ENCODE assay signal across 29 cellular contexts in genomic region chr1:44401256-44402228, GRCh38.
"Had no signal": no experiment of that assay in that cellular context is flagged by ENCODE, and none has a peak within 500 bp of the region (broad histone marks: within the 10 kb centered on the region; RNA-seq: fewer than 3 reads in every experiment).

No MANE protein-coding gene starts in this region.

- H3K9me3 ChIP-seq: heart right ventricle, lower lobe of right lung, neutrophil, psoas muscle, right atrium auricular region, suprapubic skin, thoracic aorta, uterus had no signal

- H3K27ac ChIP-seq: heart right ventricle, hepatocyte, lower lobe of right lung, neural progenitor cell, neutrophil, psoas muscle, right atrium auricular region, skin epidermis, suprapubic skin, thoracic aorta, tibial nerve, uterus had no signal

- H3K36me3 Mint-ChIP-seq: mesothelial cell of epicardium; natural killer cell; neural progenitor cell; stimulated activated naive B cell treated with anti-CD40 and anti-IgM and Interleukin-4, amounts not matched to agents 10 μg/mL and 1 μg/mL and 100 μg/mL, for 72 hours; type B pancreatic cell had no signal

- H3K4me1 ChIP-seq: parathyroid adenoma had no signal

- H3K4me3 ChIP-seq: heart right ventricle, hepatocyte, lower lobe of right lung, neural progenitor cell, psoas muscle, right atrium auricular region, skin epidermis, suprapubic skin, thoracic aorta, tibial nerve, uterus had no signal

- H3K27ac Mint-ChIP-seq: mesothelial cell of epicardium; naive B cell; natural killer cell; nephron progenitor cell; neural progenitor cell; stimulated activated naive B cell treated with anti-CD40 and anti-IgM and Interleukin-4, amounts not matched to agents 10 μg/mL and 1 μg/mL and 100 μg/mL, for 72 hours; type B pancreatic cell had no signal

- DNase-seq: heart right ventricle; islet precursor cell; left ventricle myocardium superior; lower lobe of right lung; mesendoderm; naive B cell; natural killer cell; nephron progenitor cell; occipital lobe; psoas muscle; stimulated activated CD4-positive, alpha-beta T cell treated with anti-CD3 and anti-CD28 coated beads, Interleukin-12 subunit alpha, Interleukin-12 subunit beta, amount 100 ng/mL, for 4 hours; stimulated activated CD4-positive, alpha-beta T cell treated with anti-CD3 and anti-CD28 coated beads, Interleukin-15, amount 100 ng/mL, for 24 hours; stimulated activated CD4-positive, alpha-beta T cell treated with anti-CD3 and anti-CD28 coated beads, Interleukin-2, amount 100 ng/mL, for 24 hours; stimulated activated CD4-positive, alpha-beta T cell treated with anti-CD3 and anti-CD28 coated beads, Interleukin-4, amount 100 ng/mL, for 1 hour; stimulated activated naive B cell treated with anti-CD40 and anti-IgM and Interleukin-4, amounts not matched to agents 10 μg/mL and 1 μg/mL and 100 μg/mL, for 72 hours; stimulated activated naive CD8-positive, alpha-beta T cell treated with anti-CD3 and anti-CD28 coated beads, Interleukin-15, Interleukin-2, amounts not matched to agents 100 U/mL and 50 U/mL, for 24 hours; uterus had no signal

- H3K4me1 Mint-ChIP-seq: neural progenitor cell had no signal

- H3K36me3 ChIP-seq: heart right ventricle, lower lobe of right lung, neural progenitor cell, neutrophil, right atrium auricular region, suprapubic skin, thoracic aorta, tibial nerve, uterus had no signal

- ATAC-seq: heart right ventricle; left ventricle myocardium superior; lower lobe of right lung; natural killer cell; psoas muscle; sciatic nerve; stimulated activated naive B cell treated with anti-CD40 and anti-IgM and Interleukin-4, amounts not matched to agents 10 μg/mL and 1 μg/mL and 100 μg/mL, for 72 hours; stimulated activated naive CD8-positive, alpha-beta T cell treated with anti-CD3 and anti-CD28 coated beads, Interleukin-15, Interleukin-2, amounts not matched to agents 100 U/mL and 50 U/mL, for 24 hours had no signal

- H3K9me3 Mint-ChIP-seq: mesothelial cell of epicardium; natural killer cell; nephron progenitor cell; neural progenitor cell; stimulated activated naive B cell treated with anti-CD40 and anti-IgM and Interleukin-4, amounts not matched to agents 10 μg/mL and 1 μg/mL and 100 μg/mL, for 72 hours; type B pancreatic cell had no signal

- H3K4me3 Mint-ChIP-seq: mesothelial cell of epicardium; naive B cell; natural killer cell; nephron progenitor cell; neural progenitor cell; stimulated activated naive B cell treated with anti-CD40 and anti-IgM and Interleukin-4, amounts not matched to agents 10 μg/mL and 1 μg/mL and 100 μg/mL, for 72 hours; type B pancreatic cell had no signal
